ENCODE assay signal across 9 cellular contexts in genomic region chr6:100171533-100172321, GRCh38.
DNase-seq lines count a peak whose midpoint lies in the region; ATAC-seq and TF ChIP-seq lines count a peak whose summit lies in the region.
"Had no signal": no experiment of that assay in that cellular context is flagged by ENCODE, and none has a peak within 500 bp of the region (broad histone marks: within the 10 kb centered on the region; RNA-seq: fewer than 3 reads in every experiment).

No MANE protein-coding gene starts in this region.

- intact Hi-C loops in activated T-helper 2 cell treated with anti-CD3 and anti-CD28 coated beads, Interferon-gamma antibody, Interleukin-2, Interleukin-4, amounts not matched to agents 10 μg/mL and 5 μg/mL and 100 μg/mL, durations not matched to agents 14 hours and 24 hours and 36 hours (cut with micrococcal nuclease), result loop anchor here (1.0 kb wide), 4 partner anchors 45 to 304 kb away; no protein-coding TSS in a partner anchor

- H3K36me3 Mint-ChIP-seq in activated T-helper 2 cell treated with anti-CD3 and anti-CD28 coated beads, Interferon-gamma antibody, Interleukin-2, Interleukin-4, amounts not matched to agents 10 μg/mL and 5 μg/mL and 100 μg/mL, durations not matched to agents 14 hours and 24 hours and 36 hours (ENCODE audit: low read depth), result peaks cover 7% of the 10 kb centered on the region

- H3K27me3 Mint-ChIP-seq in activated T-helper 2 cell treated with anti-CD3 and anti-CD28 coated beads, Interferon-gamma antibody, Interleukin-2, Interleukin-4, amounts not matched to agents 10 μg/mL and 5 μg/mL and 100 μg/mL, durations not matched to agents 14 hours and 24 hours and 36 hours (ENCODE audit: low read depth), result no peaks in the 10 kb centered on the region

- H3K4me3 Mint-ChIP-seq in activated T-helper 2 cell treated with anti-CD3 and anti-CD28 coated beads, Interferon-gamma antibody, Interleukin-2, Interleukin-4, amounts not matched to agents 10 μg/mL and 5 μg/mL and 100 μg/mL, durations not matched to agents 14 hours and 24 hours and 36 hours (ENCODE audit: low read depth), result no peak overlapping the region

- TF ChIP-seq CTCF in GM13977 (IDR thresholded peaks at IDR 0.05; ENCODE audit: extremely low read depth, insufficient read depth, missing control alignments), result no peak

- ATAC-seq in GM21423 (IDR thresholded peaks at IDR 0.05; ENCODE audit: unreplicated experiment), result peak; percentile 77
- peak; percentile 80 for ATAC-seq in HG03354 (IDR thresholded peaks at IDR 0.05; ENCODE audit: poor library complexity, severe bottlenecking, unreplicated experiment)

- no peaks in the 10 kb centered on the region for H3K9me3 Mint-ChIP-seq in activated T-helper 2 cell treated with anti-CD3 and anti-CD28 coated beads, Interferon-gamma antibody, Interleukin-2, Interleukin-4, amounts not matched to agents 10 μg/mL and 5 μg/mL and 100 μg/mL, durations not matched to agents 14 hours and 24 hours and 36 hours

- peaks cover 60% of the 10 kb centered on the region for H3K4me1 Mint-ChIP-seq in activated T-helper 2 cell treated with anti-CD3 and anti-CD28 coated beads, Interferon-gamma antibody, Interleukin-2, Interleukin-4, amounts not matched to agents 10 μg/mL and 5 μg/mL and 100 μg/mL, durations not matched to agents 14 hours and 24 hours and 36 hours (ENCODE audit: low read depth)

- in situ Hi-C loops in GM13977 (cut with MboI; ENCODE audit: low pct_unique_long_range_greater_than_20kb, low sequenced_read_pairs, unreplicated experiment), result no loop called here

- DNase-seq in GM13977 (ENCODE audit: low spot score), result peak; percentile 14
- peak; percentile 28 for DNase-seq in activated T-helper 2 cell treated with anti-CD3 and anti-CD28 coated beads, Interferon-gamma antibody, Interleukin-2, Interleukin-4, amounts not matched to agents 10 μg/mL and 5 μg/mL and 100 μg/mL, durations not matched to agents 14 hours and 24 hours and 36 hours (ENCODE audit: low spot score)
- DNase-seq in Ammon's horn (ENCODE audit: low spot score), result no peak
- DNase-seq in GM19238 (ENCODE audit: insufficient read length, low spot score), result no peak
- no peak for DNase-seq in NCI-H748 treated with DMSO at 0.1 percent for 48 hours (lab: John Stamatoyannopoulos, UW)
- DNase-seq in DMS79 treated with DMSO at 0.1 percent for 48 hours (lab: John Stamatoyannopoulos, UW), result no peak
- DNase-seq: stimulated activated CD8-positive, alpha-beta memory T cell treated with anti-CD3 and anti-CD28 coated beads, Interleukin-4, amount 100 ng/mL, for 48 hours had no signal

- H3K27ac Mint-ChIP-seq in activated T-helper 2 cell treated with anti-CD3 and anti-CD28 coated beads, Interferon-gamma antibody, Interleukin-2, Interleukin-4, amounts not matched to agents 10 μg/mL and 5 μg/mL and 100 μg/mL, durations not matched to agents 14 hours and 24 hours and 36 hours, result peak overlapping the region; percentile 55

Comparison
In these comparisons a context has a peak if more than half of its experiments do, and no peak if none do; other contexts are left out.
1. DNase-seq: peak in GM13977 (single experiment) and activated T-helper 2 cell treated with anti-CD3 and anti-CD28 coated beads, Interferon-gamma antibody, Interleukin-2, Interleukin-4, amounts not matched to agents 10 μg/mL and 5 μg/mL and 100 μg/mL, durations not matched to agents 14 hours and 24 hours and 36 hours (single experiment); none in Ammon's horn (single experiment), GM19238 (single experiment), NCI-H748 treated with DMSO at 0.1 percent for 48 hours (single experiment) and DMS79 treated with DMSO at 0.1 percent for 48 hours (single experiment).